In the genomic region with DNA sequence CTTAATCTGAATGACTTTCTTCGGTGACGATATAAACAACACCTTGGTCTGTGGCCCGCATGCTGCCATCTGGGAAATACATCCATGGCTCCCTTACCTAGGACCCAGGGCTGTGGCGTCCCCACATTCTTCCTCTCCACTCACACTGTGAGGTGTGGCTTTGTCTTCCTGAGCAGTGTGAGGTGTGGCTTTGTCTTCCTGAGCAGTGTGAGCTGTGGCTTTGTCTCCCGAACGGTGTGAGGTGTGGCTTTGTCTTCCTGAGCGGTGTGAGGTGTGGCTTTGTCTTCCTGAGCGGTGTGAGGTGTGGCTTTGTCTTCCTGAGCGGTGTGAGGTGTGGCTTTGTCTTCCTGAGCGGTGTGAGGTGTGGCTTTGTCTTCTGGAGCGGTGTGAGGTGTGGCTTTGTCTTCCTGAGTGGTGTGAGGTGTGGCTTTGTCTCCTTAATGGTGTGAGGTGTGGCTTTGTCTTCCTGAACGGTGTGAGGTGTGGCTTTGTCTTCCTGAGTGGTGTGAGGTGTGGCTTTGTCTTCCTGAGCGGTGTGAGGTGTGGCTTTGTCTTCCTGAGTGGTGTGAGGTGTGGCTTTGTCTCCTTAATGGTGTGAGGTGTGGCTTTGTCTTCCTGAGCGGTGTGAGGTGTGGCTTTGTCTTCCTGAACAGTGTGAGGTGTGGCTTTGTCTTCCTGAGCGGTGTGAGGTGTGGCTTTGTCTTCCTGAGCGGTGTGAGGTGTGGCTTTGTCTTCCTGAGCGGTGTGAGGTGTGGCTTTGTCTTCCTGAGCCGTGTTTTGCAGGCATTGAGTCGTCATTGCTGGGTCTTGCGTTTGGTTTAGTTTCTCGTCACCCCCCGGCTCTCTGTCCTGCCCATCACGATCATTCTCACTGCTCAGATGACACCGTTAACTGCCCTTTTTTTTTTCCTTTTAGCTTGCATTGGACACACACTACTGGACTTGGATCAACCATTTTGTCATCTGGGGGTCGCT, we compare ENCODE assay signal across 7 cellular contexts.
DNase-seq lines count a peak whose midpoint lies in the region; ATAC-seq and TF ChIP-seq lines count a peak whose summit lies in the region.
"Not testable (repeated sequence)": the region's sequence is repeated elsewhere in the genome, so short reads cannot be mapped to it uniquely, and the experiment has no call there.

No MANE protein-coding gene starts in this region.

- not testable (repeated sequence) for H3K79me2 ChIP-seq in GM23338 (replicated peaks; ENCODE audit: insufficient read depth); neural progenitor cell (ENCODE audit: low read depth)

- H2AFZ ChIP-seq in GM23338; neural progenitor cell (replicated peaks): not testable (repeated sequence)

- H3K27ac Mint-ChIP-seq in GM23338 (peak overlapping the region; percentile 59; the same call in 1 of the 2 replicates), neural progenitor cell (peak overlapping the region; percentile 61)

- H3K36me3 ChIP-seq in GM23338 (ENCODE audit: insufficient read depth); neural progenitor cell: not testable (repeated sequence)

- TF ChIP-seq POLR2A in GM15510 (IDR thresholded peaks at IDR 0.05; ENCODE audit: borderline replicate concordance, extremely low read depth, insufficient read length) = peak; percentile 20

- TF ChIP-seq CTCF in GM23338 (conservative IDR thresholded peaks at IDR 0.05; ENCODE audit: low read depth in 2 of 2); neural progenitor cell (IDR thresholded peaks at IDR 0.05): not testable (repeated sequence)

- peaks cover 11% of the 10 kb centered on the region; the same call in 2 of the 3 replicates for H3K9me3 Mint-ChIP-seq in GM23338
- H3K9me3 Mint-ChIP-seq in neural progenitor cell = not testable (repeated sequence)

- H3K27ac ChIP-seq in GM23338 (ENCODE audit: low read depth) = 0 out of 2 replicates have a peak overlapping the region, but pooled peaks have one; percentile 78
- peak overlapping the region; percentile 48 for H3K27ac ChIP-seq in epithelial cell of prostate
- H3K27ac ChIP-seq in neural progenitor cell = not testable (repeated sequence)

- H3K9ac ChIP-seq in neural progenitor cell = not testable (repeated sequence)

- not testable (repeated sequence) for H3K9me2 ChIP-seq in GM23338 (ENCODE audit: insufficient read depth)

- not testable (repeated sequence) for H3K27me3 ChIP-seq in GM23338 (ENCODE audit: insufficient read depth); neural progenitor cell

- DNase-seq in GM23338 (ENCODE audit: low spot score); epithelial cell of prostate (ENCODE audit: low read depth, low spot score); neural progenitor cell (ENCODE audit: low spot score): not testable (repeated sequence)
- DNase-seq in KBM-7 = peak; percentile 49
- peak; percentile 20 for DNase-seq in UCSD-AML1 (lab: John Stamatoyannopoulos, UW; ENCODE audit: unreplicated experiment)
- peak; percentile 71 for DNase-seq in activated effector memory CD4-positive, alpha-beta T cell treated with anti-CD3 and anti-CD28 coated beads, Interleukin-2, amount 50 U/mL, for 16 hours

- H3K27me3 Mint-ChIP-seq in GM23338 (ENCODE audit: insufficient read depth, low read depth, poor library complexity) = peaks cover 24% of the 10 kb centered on the region
- not testable (repeated sequence) for H3K27me3 Mint-ChIP-seq in neural progenitor cell (ENCODE audit: insufficient read depth, low read depth)

- not testable (repeated sequence) for ATAC-seq in GM23338

- H4K20me1 ChIP-seq in GM23338 (replicated peaks; ENCODE audit: insufficient read depth); neural progenitor cell (ENCODE audit: low read depth): not testable (repeated sequence)

- not testable (repeated sequence) for H3K4me2 ChIP-seq in GM23338, neural progenitor cell

- not testable (repeated sequence) for H3K4me3 Mint-ChIP-seq in GM23338, neural progenitor cell

- in situ Hi-C loops in KBM-7 (cut with MboI; ENCODE audit: low pct_unique_long_range_greater_than_20kb, low sequenced_read_pairs) = loop anchor here (25.0 kb wide), 1 partner anchor 236 kb away; no protein-coding TSS in a partner anchor

- not testable (repeated sequence) for H3K9me3 ChIP-seq in neural progenitor cell (ENCODE audit: low read depth)

- H3K36me3 Mint-ChIP-seq in GM23338 (ENCODE audit: low read depth) (peaks cover 62% of the 10 kb centered on the region), neural progenitor cell (peaks cover 15% of the 10 kb centered on the region)

- H3K4me1 ChIP-seq in GM23338 (ENCODE audit: insufficient read depth); neural progenitor cell: not testable (repeated sequence)

- H3K4me1 Mint-ChIP-seq in GM23338 = not testable (repeated sequence)
- peaks cover 16% of the 10 kb centered on the region for H3K4me1 Mint-ChIP-seq in neural progenitor cell

- not testable (repeated sequence) for H3K4me3 ChIP-seq in GM23338, neural progenitor cell

- not testable (repeated sequence) for H3F3A ChIP-seq in GM23338 (replicated peaks; ENCODE audit: low read depth); neural progenitor cell (ENCODE audit: low read depth)
